Comparison of ENCODE assay signal across 8 cellular contexts in genomic region chr4:77156912-77157858, GRCh38. TPM values are rescaled to one million over a fixed set of nuclear protein-coding genes. Genes with fewer than 3 reads are reported as not detected.
DNase-seq lines count a peak whose midpoint lies in the region; ATAC-seq and TF ChIP-seq lines count a peak whose summit lies in the region.

TSS of gene CCNG2 (plus strand) at chr4:77157207. CDS start at chr4:77158533, 1,326 bp downstream.

- H3K9me3 Mint-ChIP-seq in activated naive CD8-positive, alpha-beta T cell (ENCODE audit: low read depth), result no peaks in the 10 kb centered on the region

- peak; percentile 72 for ATAC-seq in Right ventricle myocardium superior (ENCODE audit: poor library complexity)

- H3K9me3 ChIP-seq in MG63 (no peaks in the 10 kb centered on the region), transverse colon (no peaks in the 10 kb centered on the region)

- H3K27ac Mint-ChIP-seq in activated naive CD8-positive, alpha-beta T cell, result peak within 1 kb of the TSS; percentile 91

- H3K36me3 ChIP-seq in MG63, result peaks cover 4% of the 10 kb centered on the region; the same call in 1 of the 2 replicates
- H3K36me3 ChIP-seq in transverse colon, result peaks cover 0 to 21% (median 9%) of the 10 kb centered on the region in 4 donors

- H3K4me1 ChIP-seq in transverse colon, result peaks cover 8 to 31% (median 20%) of the 10 kb centered on the region in 4 donors

- intact Hi-C loops in Right ventricle myocardium superior (cut with DNase I) (no loop called here), posterior cingulate gyrus (cut with DNase I) (loop anchor here (5.0 kb wide), 2 partner anchors 60 to 210 kb away; partner anchors contain the start of gene SEPTIN11), transverse colon (cut with DNase I; ENCODE audit: low total_unique reads) (loop anchor here (10.0 kb wide), 1 partner anchor 202 kb away; no protein-coding TSS in a partner anchor)

- in situ Hi-C loops in transverse colon (cut with MboI; ENCODE audit: low pct_ligation_motif_present in 1 of 4, low pct_unique_long_range_greater_than_20kb in 1 of 4, low sequenced_read_pairs in 3 of 4), result no loop called here

- H3K27me3 ChIP-seq in MG63 (no peaks in the 10 kb centered on the region), transverse colon (no peaks in the 10 kb centered on the region)

- DNase-seq in Daoy (ENCODE audit: low read depth), result peak; percentile 71
- peak; percentile 23 for DNase-seq in H4 (ENCODE audit: low spot score)
- DNase-seq in MG63, result no peak
- peak; percentile 88 for DNase-seq in SKM-1 treated with dmso at 0.1 percent for 144 hours (lab: John Stamatoyannopoulos, UW; ENCODE audit: unreplicated experiment)
- DNase-seq in Right ventricle myocardium superior, result peak; percentile 86
- DNase-seq in posterior cingulate gyrus, result peak; percentile 73 to 96 (median 82)
- peak; percentile 88 for DNase-seq in transverse colon

- peak within 1 kb of the TSS; percentile 89 for H3K4me3 ChIP-seq in MG63
- H3K4me3 ChIP-seq in transverse colon, result peak within 1 kb of the TSS; percentile 82 to 91 (median 90)

- peak within 1 kb of the TSS; percentile 98 for H3K4me3 Mint-ChIP-seq in activated naive CD8-positive, alpha-beta T cell

- peak; percentile 72 for TF ChIP-seq POLR2A in transverse colon (IDR thresholded peaks at IDR 0.05)

- H3K27me3 Mint-ChIP-seq in activated naive CD8-positive, alpha-beta T cell, result no peaks in the 10 kb centered on the region

- peak in 2 of 5 experiments; percentile 11 to 20 for TF ChIP-seq CTCF in transverse colon (IDR thresholded peaks at IDR 0.05)

- peak within 1 kb of the TSS; percentile 94 to 99 (median 94) for H3K27ac ChIP-seq in transverse colon

- TF ChIP-seq EP300 in transverse colon (IDR thresholded peaks at IDR 0.05; ENCODE audit: low read depth), result no peak

- H3K36me3 Mint-ChIP-seq in activated naive CD8-positive, alpha-beta T cell, result peaks cover 6% of the 10 kb centered on the region

- whole genome bisulfite sequencing in transverse colon (ENCODE audit: low coverage in 1 of 2), 2 donors, result 0% methylated on average over 84 of the region's 94 CpGs; no CpG with 5 or more reads in 1 of the 2 donors

- H3K4me1 Mint-ChIP-seq in activated naive CD8-positive, alpha-beta T cell (ENCODE audit: low read depth), result peaks cover 34% of the 10 kb centered on the region

RNA-seq across cellular contexts. Expression of gene CCNG2, which starts in this region (rescaled TPM):
- 3.0 and 6.7 TPM in 2 replicates for total RNA-seq in Daoy (2014; rRNA removed; shearing (Covaris generic))
- 21.3 and 23.0 TPM in 2 replicates for total RNA-seq in H4 (2014; rRNA removed; shearing (Covaris generic))
- 10.1 and 19.2 TPM in 2 replicates for total RNA-seq in MG63 (2014; rRNA removed; shearing (Covaris generic); ENCODE audit: low replicate concordance)
- 9.6 TPM for total RNA-seq in Right ventricle myocardium superior
- 100 to 1,000 TPM in 1 of 4 donors, 10 to 100 TPM in 3; 55.4 to 114 (median 79.4) TPM for total RNA-seq in transverse colon
